21 cellular contexts compared by ENCODE assay signal in genomic region chr15:33043636-33044035, GRCh38.
A peak's percentile ranks its signal among the peaks of the same experiment; 100 is the strongest.
DNase-seq lines count a peak whose midpoint lies in the region; ATAC-seq and TF ChIP-seq lines count a peak whose summit lies in the region.
"Had no signal": no experiment of that assay in that cellular context is flagged by ENCODE, and none has a peak within 500 bp of the region (broad histone marks: within the 10 kb centered on the region; RNA-seq: fewer than 3 reads in every experiment).

No MANE protein-coding gene starts in this region.

- no peak overlapping the region for H3K4me2 ChIP-seq in SK-N-SH
- no peak overlapping the region for H3K4me2 ChIP-seq in neuronal stem cell (ENCODE audit: insufficient read depth, low read length, poor library complexity, severe bottlenecking)
- H3K4me2 ChIP-seq in H9 (ENCODE audit: insufficient read depth, insufficient read length, low read length) = no peak overlapping the region
- H3K4me2 ChIP-seq: A549, GM23338 had no signal

- no peak overlapping the region for H2AK5ac ChIP-seq in neuronal stem cell (ENCODE audit: low read depth, low read length)
- H2AK5ac ChIP-seq in H9 (ENCODE audit: insufficient read length, low read length) = no peak overlapping the region

- H2BK20ac ChIP-seq in H9 (ENCODE audit: low read depth, low read length, poor library complexity, severe bottlenecking) = no peak overlapping the region

- H4K91ac ChIP-seq in neuronal stem cell (ENCODE audit: low read depth, low read length, poor library complexity) (no peak overlapping the region), H9 (ENCODE audit: insufficient read length, low read depth, low read length) (no peak overlapping the region)

- H3K4me3 ChIP-seq in SK-N-SH (ENCODE audit: low read depth in 2 of 2, low read length in 1 of 2) = no peak overlapping the region
- no peak overlapping the region for H3K4me3 ChIP-seq in neuronal stem cell (ENCODE audit: low read length in 2 of 2)
- no peak overlapping the region for H3K4me3 ChIP-seq in aorta (ENCODE audit: low read length in 2 of 2)
- H3K4me3 ChIP-seq: A549, GM23338, HAP-1 had no signal

- no peak overlapping the region for H2BK5ac ChIP-seq in neuronal stem cell (ENCODE audit: low read length)
- H2BK5ac ChIP-seq in H9 (ENCODE audit: insufficient read length, low read length) = no peak overlapping the region

- H3K79me2 ChIP-seq in SK-N-SH (ENCODE audit: insufficient read depth) = peaks cover 99% of the 10 kb centered on the region
- no peaks in the 10 kb centered on the region for H3K79me2 ChIP-seq in H9 (ENCODE audit: insufficient read depth, low read length)

- H3K27me3 ChIP-seq in SK-N-SH (ENCODE audit: insufficient read depth) (no peaks in the 10 kb centered on the region), neuronal stem cell (ENCODE audit: control insufficient read depth in 3 of 3, insufficient read depth in 3 of 3, low read depth in 1 of 3, low read length in 3 of 3) (no peaks in the 10 kb centered on the region), aorta (ENCODE audit: control insufficient read depth in 1 of 2, insufficient read depth in 2 of 2, low read length in 1 of 2) (no peaks in the 10 kb centered on the region), H9 (ENCODE audit: insufficient read depth, low read length) (no peaks in the 10 kb centered on the region)
- H3K27me3 ChIP-seq: BE2C had no signal

- H3K36me3 Mint-ChIP-seq in H9 (ENCODE audit: insufficient read depth in 1 of 3, low read depth in 3 of 3) = peaks cover 9 to 22% (median 19%) of the 10 kb centered on the region in 3 experiments; a peak in 6 of 7 replicates
- H3K36me3 Mint-ChIP-seq: CD4-positive, alpha-beta memory T cell had no signal

- H3K18ac ChIP-seq in neuronal stem cell (ENCODE audit: low read length) (no peak overlapping the region), H9 (ENCODE audit: insufficient read length, low read depth, low read length) (no peak overlapping the region)

- CTCF ChIA-PET in SK-N-SH (lab: Yijun Ruan, JAX) = interaction anchor here (0.6 kb wide), 1 partner anchor 104 kb away, joined by 3 read pairs; no protein-coding TSS in a partner anchor

- H3F3A ChIP-seq in SK-N-SH (replicated peaks; ENCODE audit: insufficient read depth) = peaks cover 15% of the 10 kb centered on the region

- H3K4ac ChIP-seq in neuronal stem cell (ENCODE audit: low read length) (no peak overlapping the region), H9 (ENCODE audit: low read depth, low read length) (no peak overlapping the region)

- WGBS in SK-N-SH (ENCODE audit: low lambda C conversion rate) = 81% methylated on average over 3 of the region's 4 CpGs
- WGBS in neuronal stem cell (ENCODE audit: extremely low coverage in 2 of 2, insufficient read length in 2 of 2, insufficient replicate concordance in 1 of 2), 2 donors = no CpG with 5 or more reads among the region's 4 CpGs
- WGBS in aorta, 2 donors = 76 to 91% methylated on average over 3 to 4 of the region's 4 CpGs
- WGBS in H9 (ENCODE audit: extremely low coverage, insufficient read length, low lambda C conversion rate) = no CpG with 5 or more reads among the region's 4 CpGs

- intact Hi-C loops in aorta (cut with DNase I) = no loop called here

- TF ChIP-seq RAD21 in SK-N-SH (IDR thresholded peaks at IDR 0.05; ENCODE audit: low read length) = no peak

- H3K4me1 Mint-ChIP-seq in H9 = no peaks in the 10 kb centered on the region
- H3K4me1 Mint-ChIP-seq: GM23338 had no signal

- H3K36me3 ChIP-seq in SK-N-SH (replicated peaks in 1 of 2; ENCODE audit: control insufficient read depth in 1 of 2, insufficient read depth in 2 of 2, low read length in 1 of 2) (peaks cover 6 to 39% of the 10 kb centered on the region in 2 experiments), neuronal stem cell (replicated peaks in 1 of 2; ENCODE audit: control insufficient read depth in 2 of 2, insufficient read depth in 2 of 2, low read length in 2 of 2) (no peaks in the 10 kb centered on the region), aorta (ENCODE audit: control insufficient read depth in 1 of 2, insufficient read depth in 2 of 2, low read length in 1 of 2) (no peaks in the 10 kb centered on the region)
- H3K36me3 ChIP-seq: BE2C, HAP-1 had no signal

- H3T11ph ChIP-seq in H9 (ENCODE audit: low read length) = no peak overlapping the region

- H2BK15ac ChIP-seq in neuronal stem cell (ENCODE audit: low read length) (no peak overlapping the region), H9 (ENCODE audit: low read depth, low read length) (no peak overlapping the region)

- peak overlapping the region; percentile 56 for H4K8ac ChIP-seq in neuronal stem cell (ENCODE audit: low read depth, low read length)
- no peak overlapping the region for H4K8ac ChIP-seq in H9 (replicated peaks; ENCODE audit: insufficient read length, low read depth, low read length)

- DNase-seq in SK-N-SH = no peak
- DNase-seq in globus pallidus (ENCODE audit: low spot score) = peak; percentile 16
- DNase-seq in neuronal stem cell (ENCODE audit: low spot score) = no peak
- no peak for DNase-seq in aorta
- DNase-seq in H9 = no peak
- DNase-seq in activated T-cell treated with anti-CD3 and anti-CD28 coated beads, Interleukin-2, amount 50 U/mL, for 48 hours = no peak
- DNase-seq: 8988T; ACHN; AML-193; BE2C; Calu3; CD4-positive, alpha-beta memory T cell; COR-L47; DMS53; DND-41; HFFc6 had no signal

- H3K27me3 Mint-ChIP-seq in H9 (ENCODE audit: low read depth) = peaks cover 2% of the 10 kb centered on the region
- H3K27me3 Mint-ChIP-seq: CD4-positive, alpha-beta memory T cell had no signal

- no peak overlapping the region for H3K4me3 Mint-ChIP-seq in H9
- H3K4me3 Mint-ChIP-seq: CD4-positive, alpha-beta memory T cell; GM23338; HFFc6 had no signal

- H2BK12ac ChIP-seq in neuronal stem cell (ENCODE audit: low read length) (no peak overlapping the region), H9 (ENCODE audit: insufficient read length, low read depth, low read length) (no peak overlapping the region)

- no peak for TF ChIP-seq EP300 in SK-N-SH (IDR thresholded peaks at IDR 0.05; ENCODE audit: borderline replicate concordance in 1 of 2, low read depth in 1 of 2, low read length in 1 of 2)

- H3K23ac ChIP-seq in neuronal stem cell (ENCODE audit: low read depth, low read length, poor library complexity) (no peak overlapping the region), H9 (ENCODE audit: insufficient read length, low read depth, low read length) (no peak overlapping the region)

- ATAC-seq in SK-N-SH treated with all-trans-retinoic acid at 6 μM for 48 hours (peak; percentile 17; the same call in 2 of the 3 replicates), aorta (ENCODE audit: low FRiP score) (peak; percentile 33), GM18870 (IDR thresholded peaks at IDR 0.05; ENCODE audit: unreplicated experiment) (no peak)
- ATAC-seq: A549, GM23338 had no signal

- peaks cover 54% of the 10 kb centered on the region for H4K20me1 ChIP-seq in SK-N-SH (ENCODE audit: insufficient read depth)
- no peaks in the 10 kb centered on the region for H4K20me1 ChIP-seq in H9 (ENCODE audit: control insufficient read depth, insufficient read depth, insufficient read length)

- H3K27ac ChIP-seq in SK-N-SH (ENCODE audit: low read depth in 2 of 2, low read length in 1 of 2) (no peak overlapping the region), neuronal stem cell (replicated peaks; ENCODE audit: low read length) (no peak overlapping the region), aorta (ENCODE audit: low read depth in 1 of 2, low read length in 2 of 2) (no peak overlapping the region), H9 (ENCODE audit: insufficient read length, low read depth, low read length) (no peak overlapping the region)
- H3K27ac ChIP-seq: A549 had no signal

- peaks cover 0 to 3% of the 10 kb centered on the region in 2 experiments; a peak in 1 of 4 replicates for H3K4me1 ChIP-seq in SK-N-SH (ENCODE audit: control insufficient read depth in 1 of 2, insufficient read depth in 2 of 2, low read depth in 1 of 2, low read length in 1 of 2)
- no peaks in the 10 kb centered on the region for H3K4me1 ChIP-seq in neuronal stem cell (ENCODE audit: control insufficient read depth in 2 of 2, insufficient read depth in 1 of 2, low read depth in 1 of 2, low read length in 2 of 2)
- H3K4me1 ChIP-seq in aorta (ENCODE audit: control insufficient read depth in 1 of 2, insufficient read depth in 2 of 2, low read length in 2 of 2) = no peaks in the 10 kb centered on the region
- H3K4me1 ChIP-seq in H9 (ENCODE audit: insufficient read depth, low read length) = no peaks in the 10 kb centered on the region
- H3K4me1 ChIP-seq: A549, BE2C, HAP-1 had no signal

- H3K27ac Mint-ChIP-seq in H9 = no peak overlapping the region
- H3K27ac Mint-ChIP-seq: CD4-positive, alpha-beta memory T cell; GM23338; HFFc6 had no signal

- H3K14ac ChIP-seq in neuronal stem cell (ENCODE audit: low read length) = peak overlapping the region; percentile 4
- no peak overlapping the region for H3K14ac ChIP-seq in H9 (ENCODE audit: insufficient read depth, low read length)

- H3K9me3 Mint-ChIP-seq in H9 = peaks cover 22 to 42% of the 10 kb centered on the region in 2 experiments

- no peaks in the 10 kb centered on the region for H3K79me1 ChIP-seq in neuronal stem cell (ENCODE audit: low read depth, low read length)
- no peaks in the 10 kb centered on the region for H3K79me1 ChIP-seq in H9 (ENCODE audit: insufficient read depth, low read depth, low read length, poor library complexity, severe bottlenecking)

- H3K9me2 ChIP-seq in SK-N-SH = no peaks in the 10 kb centered on the region

- H3K9me3 ChIP-seq in SK-N-SH = no peaks in the 10 kb centered on the region; the same call in 1 of the 2 replicates
- H3K9me3 ChIP-seq in neuronal stem cell (replicated peaks in 1 of 2; ENCODE audit: control insufficient read depth in 2 of 2, insufficient read depth in 1 of 2, low read depth in 1 of 2, low read length in 2 of 2) = peaks cover 3 to 43% of the 10 kb centered on the region in 2 donors
- H3K9me3 ChIP-seq in aorta (ENCODE audit: control insufficient read depth, low read length) = peaks cover 4% of the 10 kb centered on the region
- H3K9me3 ChIP-seq in H9 (ENCODE audit: control insufficient read depth, low read depth, low read length) = peaks cover 11% of the 10 kb centered on the region
- H3K9me3 ChIP-seq: BE2C had no signal

- no peak overlapping the region for H4K5ac ChIP-seq in H9 (ENCODE audit: insufficient read length, low read depth, low read length)

- H2AFZ ChIP-seq in SK-N-SH (ENCODE audit: low read depth) (no peak overlapping the region), neuronal stem cell (ENCODE audit: low read length) (no peak overlapping the region), H9 (ENCODE audit: low read length) (no peak overlapping the region)
- H2AFZ ChIP-seq: GM23338 had no signal

- POLR2A ChIA-PET in SK-N-SH (lab: Yijun Ruan, JAX) = no interaction called here

- H3K9ac ChIP-seq in SK-N-SH (no peak overlapping the region), neuronal stem cell (ENCODE audit: low read depth, low read length, poor library complexity) (no peak overlapping the region), H9 (ENCODE audit: extremely low read depth, insufficient read length, low read length) (no peak overlapping the region)

- no peaks in the 10 kb centered on the region for H3K23me2 ChIP-seq in H9 (ENCODE audit: insufficient read length, low read depth, low read length, poor library complexity, severe bottlenecking)

- no peak overlapping the region for H3K56ac ChIP-seq in H9 (ENCODE audit: insufficient read length, low read depth, low read length)

- H2BK120ac ChIP-seq in neuronal stem cell (ENCODE audit: low read depth, low read length) (no peak overlapping the region), H9 (ENCODE audit: low read depth, low read length, poor library complexity, severe bottlenecking) (no peak overlapping the region)

- TF ChIP-seq CTCF in SK-N-SH (IDR thresholded peaks at IDR 0.05) (no peak), H9 (conservative IDR thresholded peaks at IDR 0.05) (no peak)
